10 cellular contexts compared by ENCODE assay signal in the genomic region with DNA sequence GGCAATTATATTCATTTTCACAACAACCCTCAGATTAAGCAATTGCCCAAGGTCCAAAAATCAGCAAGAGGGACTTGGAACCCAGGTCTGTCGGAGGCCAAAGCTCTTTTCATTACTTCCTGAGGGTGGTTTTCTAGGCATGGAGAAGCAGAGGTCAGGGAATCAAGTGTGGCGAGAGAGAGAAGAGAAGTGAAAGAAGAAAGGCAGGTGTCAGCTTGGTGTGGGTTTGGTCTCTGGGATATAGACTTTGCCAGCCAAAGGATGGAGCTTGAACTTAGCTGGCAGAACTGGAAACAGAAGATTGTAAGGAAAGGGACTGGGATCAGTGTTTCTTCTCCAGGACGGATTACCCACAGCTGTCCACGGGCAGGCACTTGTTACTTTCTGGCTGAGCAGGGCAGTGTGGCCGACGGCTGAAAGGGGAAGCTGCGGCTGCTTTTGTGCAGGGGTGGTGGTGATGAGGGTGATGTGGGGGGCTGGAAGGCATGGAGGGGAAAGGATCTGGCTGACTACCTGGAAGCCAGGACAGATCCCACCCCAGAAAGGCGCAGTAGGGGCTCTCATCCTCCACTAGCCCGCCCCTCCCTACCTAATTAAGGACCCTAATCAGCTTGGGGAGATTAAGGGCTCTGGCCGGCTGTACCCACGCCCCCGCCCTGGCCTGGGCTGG. TPM values are rescaled to one million over a fixed set of nuclear protein-coding genes. Genes with fewer than 3 reads are reported as not detected.
DNase-seq lines count a peak whose midpoint lies in the region; ATAC-seq and TF ChIP-seq lines count a peak whose summit lies in the region.
"Had no signal": no experiment of that assay in that cellular context is flagged by ENCODE, and none has a peak within 500 bp of the region (broad histone marks: within the 10 kb centered on the region; RNA-seq: fewer than 3 reads in every experiment).

A gene (plus strand): TSS at position 640 of the 670 bp plus-strand sequence. CDS start 433 bp downstream, outside the sequence.

- no peak for TF ChIP-seq CTCF in left lung (IDR thresholded peaks at IDR 0.05)

- H3K9me3 ChIP-seq in left lung (no peaks in the 10 kb centered on the region), subcutaneous abdominal adipose tissue (ENCODE audit: control insufficient read depth in 5 of 5, low read length in 5 of 5) (no peaks in the 10 kb centered on the region)

- CTCF ChIA-PET in activated CD8-positive, alpha-beta memory T cell treated with anti-CD3 and anti-CD28 coated beads, Interleukin-2, amount 10 ng/mL, durations not matched to agents 7 days and 5 days (lab: Charles Lee) = interaction anchor here (0.9 to 2.3 kb wide), 14 partner anchors 8 to 271 kb away, joined by 3 to 15 read pairs (median 4); a partner anchor contains a TSS
- CTCF ChIA-PET in T-cell (lab: Charles Lee) = interaction anchor here in 1 of 2 donors (0.8 to 1.2 kb wide), 3 partner anchors 9 to 130 kb away, joined by 3 to 8 read pairs (median 3); no protein-coding TSS in a partner anchor

- H3K27me3 Mint-ChIP-seq in activated CD8-positive, alpha-beta memory T cell treated with anti-CD3 and anti-CD28 coated beads, Interleukin-2, amount 10 ng/mL, durations not matched to agents 7 days and 5 days = peaks cover 57% of the 10 kb centered on the region
- H3K27me3 Mint-ChIP-seq in T-cell = peaks cover 37 to 52% of the 10 kb centered on the region in 2 donors

- POLR2A ChIA-PET in T-cell (lab: Charles Lee) = interaction anchor here (0.6 kb wide), 3 partner anchors 18 to 1006 kb away, joined by 3 read pairs; no protein-coding TSS in a partner anchor

- peak within 1 kb of the TSS; percentile 7 for H3K4me3 Mint-ChIP-seq in activated CD8-positive, alpha-beta memory T cell treated with anti-CD3 and anti-CD28 coated beads, Interleukin-2, amount 10 ng/mL, durations not matched to agents 7 days and 5 days
- peak within 1 kb of the TSS; percentile 34 to 72 (median 48) for H3K4me3 Mint-ChIP-seq in T-cell

- H3K36me3 Mint-ChIP-seq in activated CD8-positive, alpha-beta memory T cell treated with anti-CD3 and anti-CD28 coated beads, Interleukin-2, amount 10 ng/mL, durations not matched to agents 7 days and 5 days = no peaks in the 10 kb centered on the region
- no peaks in the 10 kb centered on the region for H3K36me3 Mint-ChIP-seq in T-cell

- H3K27me3 ChIP-seq in left lung (peaks cover 32 to 94% of the 10 kb centered on the region in 2 donors), subcutaneous abdominal adipose tissue (ENCODE audit: control insufficient read depth in 5 of 5, insufficient read depth in 4 of 5, low read length in 5 of 5) (peaks cover 12 to 45% (median 44%) of the 10 kb centered on the region in 5 donors)

- DNase-seq in activated CD8-positive, alpha-beta memory T cell treated with anti-CD3 and anti-CD28 coated beads, Interleukin-2, amount 10 ng/mL, durations not matched to agents 7 days and 5 days = no peak
- no peak for DNase-seq in activated CD8-positive, alpha-beta memory T cell treated with anti-CD3 and anti-CD28 coated beads, Interleukin-2, amount 50 U/mL, for 48 hours
- peak in 1 of 34 experiments; percentile 29 for DNase-seq in T-cell
- DNase-seq in left lung = peak in 1 of 2 donors; percentile 86
- no peak for DNase-seq in inferior parietal cortex (ENCODE audit: extremely low spot score)
- no peak for DNase-seq in NCI-H146 treated with DMSO at 0.1 percent for 48 hours (lab: John Stamatoyannopoulos, UW; ENCODE audit: unreplicated experiment)

- no peaks in the 10 kb centered on the region for H3K36me3 ChIP-seq in left lung
- H3K36me3 ChIP-seq in subcutaneous abdominal adipose tissue (ENCODE audit: control insufficient read depth in 5 of 5, insufficient read depth in 5 of 5, low read length in 5 of 5) = no peaks in the 10 kb centered on the region

- peak within 1 kb of the TSS in 1 of 5 donors; percentile 43 for H3K9ac ChIP-seq in subcutaneous abdominal adipose tissue (ENCODE audit: low read length in 5 of 5)

- no peak within 1 kb of the TSS for H3K27ac Mint-ChIP-seq in activated CD8-positive, alpha-beta memory T cell treated with anti-CD3 and anti-CD28 coated beads, Interleukin-2, amount 10 ng/mL, durations not matched to agents 7 days and 5 days
- H3K27ac Mint-ChIP-seq in T-cell = no peak within 1 kb of the TSS

- intact Hi-C loops in left lung (cut with DNase I) = no loop called here

- H3K4me1 Mint-ChIP-seq in activated CD8-positive, alpha-beta memory T cell treated with anti-CD3 and anti-CD28 coated beads, Interleukin-2, amount 10 ng/mL, durations not matched to agents 7 days and 5 days = peaks cover 6% of the 10 kb centered on the region
- peaks cover 9 to 13% (median 9%) of the 10 kb centered on the region in 3 donors for H3K4me1 Mint-ChIP-seq in T-cell

- ATAC-seq in activated CD8-positive, alpha-beta memory T cell treated with anti-CD3 and anti-CD28 coated beads, Interleukin-2, amount 10 ng/mL, durations not matched to agents 7 days and 5 days = peak; percentile 36
- ATAC-seq in T-cell (replicated peaks in 1 of 4) (peak in 3 of 4 experiments; percentile 23 to 40 (median 34)), left lung (peak; percentile 46), GM19463 (IDR thresholded peaks at IDR 0.05; ENCODE audit: unreplicated experiment) (no peak)

- H3K4me3 ChIP-seq in left lung (peak within 1 kb of the TSS in 1 of 2 donors; percentile 6), subcutaneous abdominal adipose tissue (ENCODE audit: low read depth in 1 of 5, low read length in 5 of 5) (peak within 1 kb of the TSS in 4 of 5 donors; percentile 17 to 44 (median 38))

- no peaks in the 10 kb centered on the region for H3K9me3 Mint-ChIP-seq in activated CD8-positive, alpha-beta memory T cell treated with anti-CD3 and anti-CD28 coated beads, Interleukin-2, amount 10 ng/mL, durations not matched to agents 7 days and 5 days (ENCODE audit: low read depth)
- no peaks in the 10 kb centered on the region for H3K9me3 Mint-ChIP-seq in T-cell

- H3K27ac ChIP-seq in left lung (no peak within 1 kb of the TSS), subcutaneous abdominal adipose tissue (ENCODE audit: low read depth, low read length) (no peak within 1 kb of the TSS)

- H3K4me1 ChIP-seq in left lung = peaks cover 0 to 16% of the 10 kb centered on the region in 2 donors
- H3K4me1 ChIP-seq in subcutaneous abdominal adipose tissue (ENCODE audit: control insufficient read depth in 5 of 5, insufficient read depth in 5 of 5, low read length in 5 of 5) = peaks cover 0 to 25% (median 16%) of the 10 kb centered on the region in 5 donors

RNA-seq across cellular contexts. Expression of the gene that starts here (rescaled TPM):
- not detected for total RNA-seq in activated CD8-positive, alpha-beta memory T cell treated with anti-CD3 and anti-CD28 coated beads, Interleukin-2, amount 10 ng/mL, durations not matched to agents 7 days and 5 days
- total RNA-seq in T-cell (under 1 TPM in 1 of 5 donors, not detected in 4; 0.06 TPM), left lung (1 to 10 TPM; 1.1 to 3.4 TPM)
- total RNA-seq: dermis microvascular lymphatic vessel endothelial cell, subcutaneous adipose tissue had no signal

Comparison
In these comparisons a context has a peak if more than half of its experiments do, and no peak if none do; other contexts are left out.
1. Peak in ATAC-seq in activated CD8-positive, alpha-beta memory T cell treated with anti-CD3 and anti-CD28 coated beads, Interleukin-2, amount 10 ng/mL, durations not matched to agents 7 days and 5 days; RNA of the gene not detected or under 1 TPM.
2. Peak in ATAC-seq in T-cell; RNA of the gene not detected or under 1 TPM.